ENCODE assay signal across 19 cellular contexts in the genomic region with DNA sequence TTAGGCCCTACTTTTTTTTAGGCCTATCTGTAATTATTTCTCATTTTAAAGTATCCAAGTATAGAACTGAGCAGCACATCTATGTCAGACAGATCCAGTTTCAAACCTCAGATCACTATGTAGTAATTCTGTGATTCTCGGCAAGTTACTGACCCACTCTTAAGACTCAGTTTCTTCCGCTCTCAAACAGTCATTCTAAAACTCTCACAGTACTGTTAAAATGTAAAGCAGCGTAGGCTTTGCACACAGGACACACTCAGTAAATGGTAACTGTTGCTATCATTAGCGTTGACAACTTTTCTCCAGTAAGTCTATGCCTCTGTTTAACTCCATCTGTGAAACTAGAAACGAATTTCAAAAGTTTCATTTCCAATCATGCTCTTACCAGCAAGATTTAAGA.
DNase-seq lines count a peak whose midpoint lies in the region; ATAC-seq and TF ChIP-seq lines count a peak whose summit lies in the region.
"Had no signal": no experiment of that assay in that cellular context is flagged by ENCODE, and none has a peak within 500 bp of the region (broad histone marks: within the 10 kb centered on the region; RNA-seq: fewer than 3 reads in every experiment).

No MANE protein-coding gene starts in this region.

- H3K4me3 ChIP-seq in OCI-LY3 (ENCODE audit: low read length), result peak overlapping the region; percentile 10
- H3K4me3 ChIP-seq in right cardiac atrium (ENCODE audit: low read length), result no peak overlapping the region
- H3K4me3 ChIP-seq: PC-9, SJCRH30 had no signal

- H3K36me3 Mint-ChIP-seq in activated naive CD4-positive, alpha-beta T cell treated with anti-CD3 and anti-CD28 coated beads, Interleukin-2, amount 50 U/mL, for 72 hours, result peaks cover 0 to 12% of the 10 kb centered on the region in 2 donors
- peaks cover 10% of the 10 kb centered on the region for H3K36me3 Mint-ChIP-seq in mesothelial cell of epicardium
- H3K36me3 Mint-ChIP-seq: CD4-positive, alpha-beta memory T cell; IgD-negative memory B cell had no signal

- no peaks in the 10 kb centered on the region for H3K36me3 ChIP-seq in OCI-LY3 (replicated peaks; ENCODE audit: low read depth, low read length)
- H3K36me3 ChIP-seq: SJCRH30 had no signal

- peak overlapping the region; percentile 55 for H3K4me2 ChIP-seq in OCI-LY3 (ENCODE audit: low read length)
- H3K4me2 ChIP-seq: PC-9 had no signal

- ATAC-seq in activated naive CD4-positive, alpha-beta T cell treated with anti-CD3 and anti-CD28 coated beads, Interleukin-2, amount 50 U/mL, for 72 hours, result peak; percentile 59 to 99
- ATAC-seq in GM21515 (IDR thresholded peaks at IDR 0.05; ENCODE audit: unreplicated experiment), result no peak
- ATAC-seq in right cardiac atrium, result no peak

- H4K20me1 ChIP-seq in OCI-LY3 (ENCODE audit: insufficient read depth, low read length), result no peaks in the 10 kb centered on the region

- in situ Hi-C loops in GM13977 (cut with MboI; ENCODE audit: low pct_unique_long_range_greater_than_20kb, low sequenced_read_pairs, unreplicated experiment), result no loop called here

- intact Hi-C loops in right cardiac atrium (cut with DNase I), result no loop called here

- H3K4me3 Mint-ChIP-seq in mesothelial cell of epicardium, result no peak overlapping the region
- H3K4me3 Mint-ChIP-seq: CD4-positive, alpha-beta memory T cell; H9; IgD-negative memory B cell had no signal

- no peak for DNase-seq in activated naive CD4-positive, alpha-beta T cell treated with anti-CD3 and anti-CD28 coated beads, Interleukin-2, amount 50 U/mL, for 72 hours (ENCODE audit: low spot score in 2 of 2)
- DNase-seq in activated naive CD4-positive, alpha-beta T cell treated with anti-CD3 and anti-CD28 coated beads, Interleukin-2, amount 50 U/mL, for 16 hours, result no peak
- DNase-seq in GM13977 (ENCODE audit: low spot score) (peak; percentile 52), mesothelial cell of epicardium (ENCODE audit: low spot score in 2 of 2, unreplicated experiment in 2 of 2) (no peak), right cardiac atrium (no peak), HK-2 (ENCODE audit: unreplicated experiment) (no peak)
- DNase-seq: CD4-positive, alpha-beta memory T cell; H9; Kasumi-1; MM.1S; NCI-H1092 treated with DMSO at 0.1 percent for 48 hours; NCI-H2081 treated with DMSO at 0.1 percent for 48 hours; NCI-H510A; PC-9; SJCRH30 had no signal

- H2AFZ ChIP-seq in OCI-LY3 (ENCODE audit: low read depth, low read length), result no peak overlapping the region
- H2AFZ ChIP-seq: PC-9 had no signal

- no peaks in the 10 kb centered on the region for H3K9me3 ChIP-seq in OCI-LY3 (ENCODE audit: insufficient read depth, low read length)
- H3K9me3 ChIP-seq in right cardiac atrium (ENCODE audit: control insufficient read depth, low read length), result no peaks in the 10 kb centered on the region
- H3K9me3 ChIP-seq: SJCRH30 had no signal

- H3K4me1 Mint-ChIP-seq in mesothelial cell of epicardium, result peaks cover 26% of the 10 kb centered on the region
- H3K4me1 Mint-ChIP-seq: CD4-positive, alpha-beta memory T cell; H9; IgD-negative memory B cell had no signal

- peaks cover 21% of the 10 kb centered on the region for H3K4me1 ChIP-seq in OCI-LY3 (ENCODE audit: low read length)
- no peaks in the 10 kb centered on the region for H3K4me1 ChIP-seq in right cardiac atrium (ENCODE audit: control insufficient read depth, insufficient read depth, low read length)

- TF ChIP-seq CTCF in GM13977 (IDR thresholded peaks at IDR 0.05; ENCODE audit: extremely low read depth, insufficient read depth, missing control alignments), result no peak
- no peak for TF ChIP-seq CTCF in OCI-LY3 (IDR thresholded peaks at IDR 0.05; ENCODE audit: low read depth, low read length)
- TF ChIP-seq CTCF in mesothelial cell of epicardium (IDR thresholded peaks at IDR 0.05; ENCODE audit: unreplicated experiment), result no peak

- no peaks in the 10 kb centered on the region for H3K27me3 Mint-ChIP-seq in mesothelial cell of epicardium (ENCODE audit: low read depth)

- H3K27me3 ChIP-seq in OCI-LY3 (ENCODE audit: low read depth, low read length), result no peaks in the 10 kb centered on the region
- H3K27me3 ChIP-seq in right cardiac atrium (ENCODE audit: control insufficient read depth, insufficient read depth), result no peaks in the 10 kb centered on the region
- H3K27me3 ChIP-seq: SJCRH30 had no signal

- no peaks in the 10 kb centered on the region for H3K79me2 ChIP-seq in OCI-LY3 (ENCODE audit: low read length)

- H3K27ac Mint-ChIP-seq in activated naive CD4-positive, alpha-beta T cell treated with anti-CD3 and anti-CD28 coated beads, Interleukin-2, amount 50 U/mL, for 72 hours, result peak overlapping the region in 1 of 2 donors; percentile 97
- H3K27ac Mint-ChIP-seq in mesothelial cell of epicardium, result peak overlapping the region; percentile 8
- H3K27ac Mint-ChIP-seq: CD4-positive, alpha-beta memory T cell; H9; IgD-negative memory B cell had no signal

- peak overlapping the region; percentile 1; the same call in 1 of the 2 replicates for H3K9ac ChIP-seq in OCI-LY3 (ENCODE audit: low read length)

- peaks cover 0 to 6% of the 10 kb centered on the region in 2 donors for H3K9me3 Mint-ChIP-seq in activated naive CD4-positive, alpha-beta T cell treated with anti-CD3 and anti-CD28 coated beads, Interleukin-2, amount 50 U/mL, for 72 hours
- H3K9me3 Mint-ChIP-seq in mesothelial cell of epicardium, result peaks cover 13% of the 10 kb centered on the region
- H3K9me3 Mint-ChIP-seq: IgD-negative memory B cell had no signal

- peak overlapping the region; percentile 61 for H3K27ac ChIP-seq in OCI-LY3 (ENCODE audit: low read length)
- H3K27ac ChIP-seq in right cardiac atrium (ENCODE audit: low read length), result no peak overlapping the region
- H3K27ac ChIP-seq: HL-60, PC-9, SJCRH30 had no signal

- WGBS in right cardiac atrium, result 90% methylated on average over 5 of the region's 5 CpGs

Comparison
In these comparisons a context has a peak if more than half of its experiments do, and no peak if none do; other contexts are left out.
1. ATAC-seq: peak in activated naive CD4-positive, alpha-beta T cell treated with anti-CD3 and anti-CD28 coated beads, Interleukin-2, amount 50 U/mL, for 72 hours (2 of 2); none in GM21515 (single experiment) and right cardiac atrium (0 of 2).